19 cellular contexts compared by ENCODE assay signal in genomic region chr20:34143951-34144350, GRCh38. TPM values are rescaled to one million over a fixed set of nuclear protein-coding genes. Genes with fewer than 3 reads are reported as not detected.
A peak's percentile ranks its signal among the peaks of the same experiment; 100 is the strongest.
DNase-seq lines count a peak whose midpoint lies in the region; ATAC-seq and TF ChIP-seq lines count a peak whose summit lies in the region.
"Had no signal": no experiment of that assay in that cellular context is flagged by ENCODE, and none has a peak within 500 bp of the region (broad histone marks: within the 10 kb centered on the region; RNA-seq: fewer than 3 reads in every experiment).

No MANE protein-coding gene starts in this region.

- no peak overlapping the region for H3K9ac ChIP-seq in smooth muscle cell (ENCODE audit: low read depth)
- H3K9ac ChIP-seq: BLaER1 treated with 17β-estradiol and CSF1 and Interleukin-3, amounts not matched to agents 10 nM and 100 nM had no signal

- no peaks in the 10 kb centered on the region for H3K79me2 ChIP-seq in smooth muscle cell (ENCODE audit: low read depth)

- no peak for TF ChIP-seq CTCF in HEK293 (tag by site-specific recombination; IDR thresholded peaks at IDR 0.05)
- TF ChIP-seq CTCF in fibroblast of mammary gland (conservative IDR thresholded peaks at IDR 0.05; ENCODE audit: control insufficient read depth, insufficient read depth, low read depth, low read length) = no peak
- no peak for TF ChIP-seq CTCF in smooth muscle cell (IDR thresholded peaks at IDR 0.05; ENCODE audit: borderline replicate concordance, insufficient read depth, poor library complexity, severe bottlenecking)
- TF ChIP-seq CTCF in suprapubic skin (IDR thresholded peaks at IDR 0.05) = no peak

- H3F3A ChIP-seq in smooth muscle cell (ENCODE audit: low read depth) = no peaks in the 10 kb centered on the region

- ATAC-seq in SK-N-SH treated with all-trans-retinoic acid at 6 μM for 48 hours (peak; percentile 61), GM19463 (IDR thresholded peaks at IDR 0.05; ENCODE audit: unreplicated experiment) (no peak), HG03095 (IDR thresholded peaks at IDR 0.05; ENCODE audit: unreplicated experiment) (no peak), GM21515 (IDR thresholded peaks at IDR 0.05; ENCODE audit: unreplicated experiment) (no peak)
- ATAC-seq: activated naive CD4-positive, alpha-beta T cell treated with anti-CD3 and anti-CD28 coated beads, Interleukin-2, amount 50 U/mL, for 72 hours; gastroesophageal sphincter; GM12878; WTC11 had no signal

- POLR2A ChIA-PET in HEK293 (lab: Yijun Ruan, JAX) = no interaction called here

- H3K4me2 ChIP-seq in smooth muscle cell = peak overlapping the region; percentile 44
- H3K4me2 ChIP-seq: BLaER1 treated with 17β-estradiol and CSF1 and Interleukin-3, amounts not matched to agents 10 nM and 100 nM had no signal

- DNase-seq in fibroblast of mammary gland (ENCODE audit: low read depth) = peak; percentile 11
- DNase-seq in smooth muscle cell (lab: John Stamatoyannopoulos, UW; ENCODE audit: unreplicated experiment) = no peak
- DNase-seq in suprapubic skin (ENCODE audit: low spot score in 2 of 2) = no peak
- DNase-seq: GF-D8, NCI-H526 treated with DMSO at 0.1 percent for 48 hours, spleen, T-helper 2 cell had no signal

- H4K20me1 ChIP-seq in smooth muscle cell (ENCODE audit: low read depth) = no peaks in the 10 kb centered on the region
- H4K20me1 ChIP-seq: BLaER1 treated with 17β-estradiol and CSF1 and Interleukin-3, amounts not matched to agents 10 nM and 100 nM had no signal

- no peaks in the 10 kb centered on the region for H3K4me1 ChIP-seq in HEK293 (ENCODE audit: control insufficient read depth, insufficient read depth, low read length)
- H3K4me1 ChIP-seq in smooth muscle cell (ENCODE audit: low read depth) = no peaks in the 10 kb centered on the region
- no peaks in the 10 kb centered on the region for H3K4me1 ChIP-seq in suprapubic skin
- H3K4me1 ChIP-seq: gastroesophageal sphincter, spleen had no signal

- H3K4me3 ChIP-seq in HEK293 (ENCODE audit: low read depth, low read length) (no peak overlapping the region), fibroblast of mammary gland (ENCODE audit: control insufficient read depth, low read depth, low read length) (no peak overlapping the region), smooth muscle cell (no peak overlapping the region), suprapubic skin (no peak overlapping the region)
- H3K4me3 ChIP-seq: BLaER1 treated with 17β-estradiol and CSF1 and Interleukin-3, amounts not matched to agents 10 nM and 100 nM; coronary artery; gastroesophageal sphincter; GM12878; spleen had no signal

- no peak for TF ChIP-seq POLR2A in suprapubic skin (IDR thresholded peaks at IDR 0.05)

- no peaks in the 10 kb centered on the region for H3K36me3 ChIP-seq in HEK293 (ENCODE audit: control insufficient read depth in 2 of 2, insufficient read depth in 1 of 2, low read length in 2 of 2)
- no peaks in the 10 kb centered on the region for H3K36me3 ChIP-seq in smooth muscle cell (ENCODE audit: low read depth)
- no peaks in the 10 kb centered on the region for H3K36me3 ChIP-seq in suprapubic skin
- H3K36me3 ChIP-seq: BLaER1 treated with 17β-estradiol and CSF1 and Interleukin-3, amounts not matched to agents 10 nM and 100 nM; gastroesophageal sphincter; neutrophil; spleen had no signal

- 28% methylated on average over 7 of the region's 7 CpGs for WGBS in smooth muscle cell (ENCODE audit: low lambda C conversion rate)
- 78% methylated on average over 7 of the region's 7 CpGs for WGBS in suprapubic skin

- TF ChIP-seq EP300 in suprapubic skin (IDR thresholded peaks at IDR 0.05) = no peak

- H3K9me3 ChIP-seq in HEK293 (ENCODE audit: control insufficient read depth, insufficient read depth, low read depth, low read length) (no peaks in the 10 kb centered on the region), smooth muscle cell (replicated peaks; ENCODE audit: low read depth) (no peaks in the 10 kb centered on the region), suprapubic skin (no peaks in the 10 kb centered on the region)
- H3K9me3 ChIP-seq: BLaER1 treated with 17β-estradiol and CSF1 and Interleukin-3, amounts not matched to agents 10 nM and 100 nM; gastroesophageal sphincter; neutrophil; spleen had no signal

- peak overlapping the region; percentile 43 for H2AFZ ChIP-seq in smooth muscle cell (ENCODE audit: low read depth)

- H3K27ac ChIP-seq in HEK293 (ENCODE audit: extremely low read depth, low read depth, low read length) = no peak overlapping the region
- peak overlapping the region; percentile 5 for H3K27ac ChIP-seq in smooth muscle cell (ENCODE audit: low read depth)
- no peak overlapping the region for H3K27ac ChIP-seq in suprapubic skin
- H3K27ac ChIP-seq: BLaER1 treated with 17β-estradiol and CSF1 and Interleukin-3, amounts not matched to agents 10 nM and 100 nM; coronary artery; gastroesophageal sphincter; neutrophil; spleen had no signal

- H3K27me3 ChIP-seq in smooth muscle cell (ENCODE audit: low read depth) (no peaks in the 10 kb centered on the region), suprapubic skin (no peaks in the 10 kb centered on the region)
- H3K27me3 ChIP-seq: BLaER1 treated with 17β-estradiol and CSF1 and Interleukin-3, amounts not matched to agents 10 nM and 100 nM; neutrophil had no signal

- CTCF ChIA-PET in HEK293 (lab: Yijun Ruan, JAX) = no interaction called here

TF ChIP-seq in HEK293, 187 proteins besides CTCF, POLR2A, EP300 and RAD21:
- TF ChIP-seq ZNF645 (tag by site-specific recombination; IDR thresholded peaks at IDR 0.05) = no peak
- no peak for TF ChIP-seq ZNF311 (tag by site-specific recombination; IDR thresholded peaks at IDR 0.05; ENCODE audit: borderline replicate concordance)
- peak; percentile 64 for TF ChIP-seq PRDM1 (tag by site-specific recombination; IDR thresholded peaks at IDR 0.05)
- no peak for TF ChIP-seq ZNF747 (tag by site-specific recombination; IDR thresholded peaks at IDR 0.05)
- no peak for TF ChIP-seq FEZF1 (tag by site-specific recombination; IDR thresholded peaks at IDR 0.05)
TF ChIP-seq in HEK293: peak in this region for 1.

TF ChIP-seq in SK-N-SH treated with all-trans-retinoic acid at 6 μM for 48 hours, 23 proteins besides CTCF, POLR2A, EP300 and RAD21:
- TF ChIP-seq GLIS3 (CRISPR knock-in tag; IDR thresholded peaks at IDR 0.05) = no peak
- TF ChIP-seq ARNTL (CRISPR knock-in tag; IDR thresholded peaks at IDR 0.05; ENCODE audit: borderline replicate concordance, low read depth) = no peak
- no peak for TF ChIP-seq ZNF565 (CRISPR knock-in tag; conservative IDR thresholded peaks at IDR 0.05; ENCODE audit: low read depth)
- no peak for TF ChIP-seq ZC3H10 (CRISPR knock-in tag; IDR thresholded peaks at IDR 0.05)
- no peak for TF ChIP-seq POU6F1 (CRISPR knock-in tag; IDR thresholded peaks at IDR 0.05; ENCODE audit: borderline replicate concordance, low read depth)
- no peak for TF ChIP-seq RARB (CRISPR knock-in tag; IDR thresholded peaks at IDR 0.05)
- no peak for TF ChIP-seq BACH2 (CRISPR knock-in tag; IDR thresholded peaks at IDR 0.05; ENCODE audit: borderline replicate concordance)
- no peak for TF ChIP-seq ISL1 (CRISPR knock-in tag; IDR thresholded peaks at IDR 0.05)
- no peak for TF ChIP-seq PATZ1 (CRISPR knock-in tag; IDR thresholded peaks at IDR 0.05; ENCODE audit: borderline replicate concordance)
TF ChIP-seq in SK-N-SH treated with all-trans-retinoic acid at 6 μM for 48 hours: peak in this region for 0.

RNA-seq across cellular contexts. Expression of gene EIF2S2, which starts 31.9 kb away (rescaled TPM):
- total RNA-seq in smooth muscle cell = 68.8 and 69.8 TPM in 2 replicates
- 38.2 and 38.6 TPM in 2 replicates for polyA plus RNA-seq in smooth muscle cell
- 10 to 100 TPM; 23.7 to 38.8 (median 38.4) TPM for total RNA-seq in suprapubic skin
